In the genomic region with DNA sequence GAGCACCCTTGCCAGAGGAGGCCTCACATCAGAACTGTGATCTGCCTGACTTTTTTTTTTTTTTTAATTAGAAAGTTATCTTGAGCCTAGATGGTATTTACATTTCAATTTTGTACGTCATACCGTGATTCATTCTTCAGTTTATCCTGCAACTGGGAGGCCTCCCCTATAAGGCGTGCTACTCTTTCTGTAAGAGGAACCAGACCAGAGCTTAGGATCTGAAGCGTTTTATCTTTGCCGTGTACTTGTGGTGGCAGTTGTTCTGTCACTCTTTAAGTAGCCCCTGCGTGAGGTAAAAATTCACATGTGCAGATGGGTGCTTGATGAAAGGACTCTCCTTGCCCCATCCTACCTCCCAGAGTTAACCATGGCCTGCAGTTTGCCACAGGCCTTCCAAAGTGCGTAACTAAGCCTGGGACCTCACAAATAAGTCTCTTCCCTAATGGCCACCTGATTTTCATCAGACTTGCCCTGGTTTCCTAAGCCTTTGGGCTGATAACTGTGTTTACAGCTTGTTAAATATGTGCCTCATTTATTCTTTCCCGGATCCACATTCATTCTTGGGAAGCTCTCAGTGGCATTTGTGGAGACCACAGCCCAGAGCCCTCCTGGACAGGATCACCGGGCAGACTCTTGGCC, we compare ENCODE assay signal across 12 cellular contexts.
A peak's percentile ranks its signal among the peaks of the same experiment; 100 is the strongest.
DNase-seq lines count a peak whose midpoint lies in the region; ATAC-seq and TF ChIP-seq lines count a peak whose summit lies in the region.
"Had no signal": no experiment of that assay in that cellular context is flagged by ENCODE, and none has a peak within 500 bp of the region (broad histone marks: within the 10 kb centered on the region; RNA-seq: fewer than 3 reads in every experiment).

No MANE protein-coding gene starts in this region.

- WGBS in stomach, 5 donors, result 29 to 63% (median 44%) methylated on average over 9 of the region's 9 CpGs
- WGBS in lower leg skin, 2 donors, result 78 to 81% methylated on average over 9 of the region's 9 CpGs

- intact Hi-C loops in stomach (cut with DNase I; ENCODE audit: low total_unique reads), result no loop called here
- intact Hi-C loops in lower leg skin (cut with DNase I; ENCODE audit: low total_unique reads), result no loop called here

- no peak for TF ChIP-seq CTCF in HFF-Myc (IDR thresholded peaks at IDR 0.05; ENCODE audit: low read depth, low read length, missing control alignments)
- no peak for TF ChIP-seq CTCF in WI38 (IDR thresholded peaks at IDR 0.05; ENCODE audit: low read depth, low read length)
- no peak for TF ChIP-seq CTCF in foreskin fibroblast (IDR thresholded peaks at IDR 0.05; ENCODE audit: low read depth, low read length)
- TF ChIP-seq CTCF in stomach (IDR thresholded peaks at IDR 0.05), result no peak
- no peak for TF ChIP-seq CTCF in lower leg skin (IDR thresholded peaks at IDR 0.05)

- peak; percentile 7 for TF ChIP-seq EP300 in stomach (IDR thresholded peaks at IDR 0.05)

- ATAC-seq in HG03175 (IDR thresholded peaks at IDR 0.05; ENCODE audit: unreplicated experiment), result no peak
- ATAC-seq: Right ventricle myocardium inferior had no signal

- TF ChIP-seq POLR2A in stomach (IDR thresholded peaks at IDR 0.05) (no peak), lower leg skin (IDR thresholded peaks at IDR 0.05) (no peak)

- peak; percentile 83 for DNase-seq in HFF-Myc (ENCODE audit: extremely low read depth, low read depth)
- DNase-seq in foreskin fibroblast, result peak; percentile 77
- DNase-seq in stomach, result no peak
- no peak for DNase-seq in cortex of kidney (lab: John Stamatoyannopoulos, UW)
- no peak for DNase-seq in DMS53 (lab: John Stamatoyannopoulos, UW)
- no peak for DNase-seq in lower leg skin (ENCODE audit: low spot score in 2 of 2)
- DNase-seq: activated CD4-positive, alpha-beta memory T cell treated with anti-CD3 and anti-CD28 coated beads for 36 hours; NCI-H1417; pancreas had no signal

- H3K4me3 ChIP-seq in HFF-Myc (replicated peaks; ENCODE audit: low read depth, low read length) (no peak overlapping the region), WI38 (ENCODE audit: low read depth, low read length) (peak overlapping the region; percentile 45), foreskin fibroblast (ENCODE audit: low read depth in 1 of 2, low read length in 2 of 2) (no peak overlapping the region), stomach (no peak overlapping the region), lower leg skin (ENCODE audit: low read depth, poor library complexity, severe bottlenecking) (no peak overlapping the region)
- H3K4me3 ChIP-seq: pancreas had no signal

- H3K36me3 ChIP-seq in stomach, result peaks cover 0 to 19% (median 0%) of the 10 kb centered on the region in 4 donors
- H3K36me3 ChIP-seq: pancreas had no signal

- H3K9me3 ChIP-seq in stomach, result no peaks in the 10 kb centered on the region
- H3K9me3 ChIP-seq: pancreas had no signal

- H3K27me3 ChIP-seq in stomach, result no peaks in the 10 kb centered on the region
- H3K27me3 ChIP-seq: pancreas had no signal

- H3K4me1 ChIP-seq in stomach, result peaks cover 12 to 72% (median 37%) of the 10 kb centered on the region in 4 donors

- peak overlapping the region; percentile 65 to 89 (median 75) for H3K27ac ChIP-seq in stomach

Comparison
In these comparisons a context has a peak if more than half of its experiments do, and no peak if none do; other contexts are left out.
1. DNase-seq: peak in HFF-Myc (single experiment) and foreskin fibroblast (2 of 2); none in stomach (single experiment), cortex of kidney (single experiment), DMS53 (single experiment) and lower leg skin (0 of 2).